In genomic region chr13:79295906-79296564, GRCh38 we compare ENCODE assay signal across 27 cellular contexts.
DNase-seq lines count a peak whose midpoint lies in the region; ATAC-seq and TF ChIP-seq lines count a peak whose summit lies in the region.
"Had no signal": no experiment of that assay in that cellular context is flagged by ENCODE, and none has a peak within 500 bp of the region (broad histone marks: within the 10 kb centered on the region; RNA-seq: fewer than 3 reads in every experiment).

No MANE protein-coding gene starts in this region.

- no peaks in the 10 kb centered on the region for H3K9me2 ChIP-seq in Karpas-422 (replicated peaks; ENCODE audit: insufficient read depth, low read length)

- peak overlapping the region; percentile 62 for H3K4me2 ChIP-seq in Karpas-422 (ENCODE audit: low read depth, low read length, poor library complexity, severe bottlenecking)
- H3K4me2 ChIP-seq: BLaER1 treated with 17β-estradiol and CSF1 and Interleukin-3, amounts not matched to agents 10 nM and 100 nM had no signal

- H4K20me1 ChIP-seq in Karpas-422 (ENCODE audit: insufficient read depth, low read depth, low read length), result no peaks in the 10 kb centered on the region
- H4K20me1 ChIP-seq: BLaER1 treated with 17β-estradiol and CSF1 and Interleukin-3, amounts not matched to agents 10 nM and 100 nM had no signal

- TF ChIP-seq CTCF in brain microvascular endothelial cell (IDR thresholded peaks at IDR 0.05; ENCODE audit: low read depth, low read length, missing control alignments), result no peak
- no peak for TF ChIP-seq CTCF in mucosa of descending colon (IDR thresholded peaks at IDR 0.05)
- TF ChIP-seq CTCF in transverse colon (IDR thresholded peaks at IDR 0.05), result no peak

- in situ Hi-C loops in brain microvascular endothelial cell (cut with HindIII; ENCODE audit: low pct_ligation_motif_present, low sequenced_read_pairs) (no loop called here), transverse colon (cut with MboI; ENCODE audit: low pct_ligation_motif_present in 1 of 4, low pct_unique_long_range_greater_than_20kb in 1 of 4, low sequenced_read_pairs in 3 of 4) (no loop called here)

- ATAC-seq in mucosa of descending colon, result peak; percentile 80
- ATAC-seq in GM18502 (IDR thresholded peaks at IDR 0.05; ENCODE audit: poor library complexity, unreplicated experiment), result no peak

- no peak for TF ChIP-seq POLR2A in transverse colon (IDR thresholded peaks at IDR 0.05)

- DNase-seq in Daoy (ENCODE audit: low read depth) (peak; percentile 22), Karpas-422 (no peak), brain microvascular endothelial cell (peak; percentile 3), mucosa of descending colon (no peak), transverse colon (no peak), NCI-H446 (lab: John Stamatoyannopoulos, UW) (no peak)
- DNase-seq in activated T-cell treated with anti-CD3 and anti-CD28 coated beads, Interleukin-2, amount 50 U/mL, for 48 hours, result no peak
- DNase-seq: activated CD4-positive, alpha-beta T cell treated with anti-CD3 and anti-CD28 coated beads, Interleukin-2, amount 10 ng/mL, durations not matched to agents 7 days and 5 days; activated naive CD4-positive, alpha-beta T cell treated with anti-CD3 and anti-CD28 coated beads, Interleukin-2, amount 10 ng/mL, durations not matched to agents 7 days and 5 days; amniotic stem cell; Caco-2; central memory CD4-positive, alpha-beta T cell; EL; GOT3; KG1; mammary epithelial cell; NCI-H1694 treated with DMSO at 0.1 percent for 48 hours; NCI-H2171; NCI-H524; NK-92 treated with Interleukin-12 subunit alpha and Interleukin-12 subunit beta, amount 100 ng/mL, for 24 hours; Peyer's patch; small intestine; stimulated activated CD4-positive, alpha-beta T cell treated with anti-CD3 and anti-CD28 coated beads, Interleukin-1b, Interleukin-23, amount 100 ng/mL, for 48 hours had no signal

- H3K9me3 ChIP-seq in Karpas-422 (ENCODE audit: low read length) (no peaks in the 10 kb centered on the region), mucosa of descending colon (no peaks in the 10 kb centered on the region), transverse colon (no peaks in the 10 kb centered on the region)
- H3K9me3 ChIP-seq: neutrophil, Peyer's patch had no signal

- no peak overlapping the region for H2AFZ ChIP-seq in Karpas-422 (ENCODE audit: low read length)

- H3K4me1 ChIP-seq in Karpas-422 (ENCODE audit: low read length) (peaks cover 25% of the 10 kb centered on the region), mucosa of descending colon (ENCODE audit: low read depth) (no peaks in the 10 kb centered on the region), transverse colon (no peaks in the 10 kb centered on the region)
- H3K4me1 ChIP-seq: BLaER1 treated with 17β-estradiol and CSF1 and Interleukin-3, amounts not matched to agents 10 nM and 100 nM; Caco-2; Peyer's patch had no signal

- H3K4me3 ChIP-seq in Karpas-422 (ENCODE audit: low read length) (no peak overlapping the region), brain microvascular endothelial cell (ENCODE audit: low read depth, low read length) (no peak overlapping the region), mucosa of descending colon (no peak overlapping the region), transverse colon (no peak overlapping the region)
- H3K4me3 ChIP-seq: BLaER1 treated with 17β-estradiol and CSF1 and Interleukin-3, amounts not matched to agents 10 nM and 100 nM; Peyer's patch; SK-N-MC had no signal

- intact Hi-C loops in mucosa of descending colon (cut with DNase I, micrococcal nuclease) (no loop called here), transverse colon (cut with DNase I; ENCODE audit: low total_unique reads) (no loop called here)

- H3K36me3 ChIP-seq in Karpas-422 (ENCODE audit: insufficient read depth, low read length) (no peaks in the 10 kb centered on the region), brain microvascular endothelial cell (replicated peaks) (no peaks in the 10 kb centered on the region), mucosa of descending colon (ENCODE audit: low read depth) (no peaks in the 10 kb centered on the region), transverse colon (no peaks in the 10 kb centered on the region)
- H3K36me3 ChIP-seq: BLaER1 treated with 17β-estradiol and CSF1 and Interleukin-3, amounts not matched to agents 10 nM and 100 nM; neutrophil; Peyer's patch had no signal

- TF ChIP-seq EP300 in transverse colon (IDR thresholded peaks at IDR 0.05; ENCODE audit: low read depth), result no peak

- 67 to 85% methylated on average over 2 to 3 of the region's 3 CpGs for WGBS in transverse colon (ENCODE audit: low coverage in 1 of 2), 2 donors

- H3K27me3 ChIP-seq in Karpas-422 (ENCODE audit: low read length) (no peaks in the 10 kb centered on the region), brain microvascular endothelial cell (replicated peaks) (no peaks in the 10 kb centered on the region), transverse colon (peaks cover 10% of the 10 kb centered on the region)
- H3K27me3 ChIP-seq: BLaER1 treated with 17β-estradiol and CSF1 and Interleukin-3, amounts not matched to agents 10 nM and 100 nM; neutrophil; Peyer's patch had no signal

- H3K79me2 ChIP-seq in Karpas-422 (ENCODE audit: low read length), result no peaks in the 10 kb centered on the region

- H3K27ac ChIP-seq in Karpas-422 (ENCODE audit: low read length) (no peak overlapping the region), brain microvascular endothelial cell (no peak overlapping the region), transverse colon (no peak overlapping the region)
- H3K27ac ChIP-seq: BLaER1 treated with 17β-estradiol and CSF1 and Interleukin-3, amounts not matched to agents 10 nM and 100 nM; neutrophil; Peyer's patch; SK-N-MC had no signal

- H3K9ac ChIP-seq in Karpas-422 (ENCODE audit: low read length), result no peak overlapping the region
- H3K9ac ChIP-seq: BLaER1 treated with 17β-estradiol and CSF1 and Interleukin-3, amounts not matched to agents 10 nM and 100 nM had no signal

Comparison
In these comparisons a context has a peak if more than half of its experiments do, and no peak if none do; other contexts are left out.
1. DNase-seq: peak in Daoy (single experiment) and brain microvascular endothelial cell (single experiment); none in Karpas-422 (single experiment), mucosa of descending colon (0 of 3), transverse colon (single experiment), NCI-H446 (0 of 2) and activated T-cell treated with anti-CD3 and anti-CD28 coated beads, Interleukin-2, amount 50 U/mL, for 48 hours (0 of 2).